In the genomic region with DNA sequence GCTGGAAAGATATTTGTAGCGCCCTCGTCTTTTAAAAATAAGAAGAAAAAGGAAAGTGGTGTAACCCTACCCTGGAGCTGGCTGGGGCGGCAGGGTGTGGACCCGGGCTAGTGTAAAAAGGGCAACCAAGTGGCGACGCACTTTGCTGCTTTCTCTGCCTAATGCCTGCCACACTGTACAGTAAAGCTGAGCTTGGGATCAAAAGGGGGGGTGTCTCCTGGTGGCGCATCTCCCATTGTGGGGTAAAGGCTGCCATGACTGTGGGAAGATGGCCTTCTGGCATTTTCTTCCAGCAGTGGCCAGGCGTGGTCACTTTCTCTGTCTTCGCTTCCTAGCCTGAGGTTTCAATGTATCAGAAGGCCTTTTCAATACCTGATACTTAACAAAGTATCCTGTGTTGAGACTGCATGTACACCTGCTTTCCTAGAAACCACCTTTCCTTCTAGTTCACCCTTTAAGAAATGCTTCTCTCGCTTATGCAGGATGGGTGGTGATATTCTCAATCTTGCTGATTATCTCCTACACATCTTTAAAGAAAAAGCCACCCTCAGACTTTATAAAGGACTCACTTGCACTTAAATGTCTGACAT, we compare ENCODE assay signal across 8 cellular contexts. TPM values are rescaled to one million over a fixed set of nuclear protein-coding genes. Genes with fewer than 3 reads are reported as not detected.
A peak's percentile ranks its signal among the peaks of the same experiment; 100 is the strongest.
DNase-seq lines count a peak whose midpoint lies in the region; ATAC-seq and TF ChIP-seq lines count a peak whose summit lies in the region.

No MANE protein-coding gene starts in this region.

- H3K9me3 ChIP-seq in mucosa of rectum (ENCODE audit: control insufficient read depth in 2 of 2, low read length in 2 of 2): no peaks in the 10 kb centered on the region
- no peaks in the 10 kb centered on the region for H3K9me3 ChIP-seq in uterus

- DNase-seq in activated CD4-positive, alpha-beta T cell treated with anti-CD3 and anti-CD28 coated beads for 36 hours: peak; percentile 39
- no peak for DNase-seq in activated CD4-positive, alpha-beta T cell treated with anti-CD3 and anti-CD28 coated beads, Interleukin-2, amount 50 U/mL, for 4 hours
- DNase-seq in epithelial cell of esophagus (ENCODE audit: low read depth) (peak; percentile 33), uterus (peak; percentile 30 to 31), NOMO-1 treated with dmso at 0.1 percent for 144 hours (lab: John Stamatoyannopoulos, UW; ENCODE audit: unreplicated experiment) (no peak)
- no peak for DNase-seq in stimulated activated CD4-positive, alpha-beta T cell treated with anti-CD3 and anti-CD28 coated beads, Interleukin-4, amount 100 ng/mL, for 1 hour

- POLR2A ChIA-PET in activated CD4-positive, alpha-beta T cell treated with anti-CD3 and anti-CD28 coated beads for 36 hours (lab: Charles Lee): interaction anchor here (1.1 kb wide), 1 partner anchor 9 kb away, joined by 3 read pairs; no protein-coding TSS in a partner anchor

- peaks cover 66% of the 10 kb centered on the region for H3K4me1 Mint-ChIP-seq in activated CD4-positive, alpha-beta T cell treated with anti-CD3 and anti-CD28 coated beads for 36 hours

- peaks cover 28% of the 10 kb centered on the region for H3K36me3 Mint-ChIP-seq in activated CD4-positive, alpha-beta T cell treated with anti-CD3 and anti-CD28 coated beads for 36 hours (ENCODE audit: low read depth)

- H3K27me3 Mint-ChIP-seq in activated CD4-positive, alpha-beta T cell treated with anti-CD3 and anti-CD28 coated beads for 36 hours: no peaks in the 10 kb centered on the region

- TF ChIP-seq POLR2A in uterus (IDR thresholded peaks at IDR 0.05): no peak

- peak overlapping the region; percentile 87 to 91 for H3K9ac ChIP-seq in mucosa of rectum (ENCODE audit: low read depth in 1 of 2, low read length in 2 of 2)

- no peak for ATAC-seq in activated CD4-positive, alpha-beta T cell treated with anti-CD3 and anti-CD28 coated beads for 36 hours
- peak; percentile 50 for ATAC-seq in SK-N-SH treated with all-trans-retinoic acid at 6 μM for 48 hours

- peak overlapping the region; percentile 90 for H3K4me3 Mint-ChIP-seq in activated CD4-positive, alpha-beta T cell treated with anti-CD3 and anti-CD28 coated beads for 36 hours

- H3K36me3 ChIP-seq in mucosa of rectum (ENCODE audit: control insufficient read depth in 2 of 2, insufficient read depth in 2 of 2, low read length in 2 of 2) (peaks cover 0 to 4% of the 10 kb centered on the region in 2 donors), uterus (no peaks in the 10 kb centered on the region)

- CTCF ChIA-PET in activated CD4-positive, alpha-beta T cell treated with anti-CD3 and anti-CD28 coated beads for 36 hours (lab: Charles Lee): interaction anchor here (1.4 to 6.7 kb wide), 4 partner anchors 12 to 35 kb away, joined by 5 to 24 read pairs (median 6); a partner anchor contains a TSS

- H3K27ac Mint-ChIP-seq in activated CD4-positive, alpha-beta T cell treated with anti-CD3 and anti-CD28 coated beads for 36 hours: peak overlapping the region; percentile 97

- H3K9me3 Mint-ChIP-seq in activated CD4-positive, alpha-beta T cell treated with anti-CD3 and anti-CD28 coated beads for 36 hours (ENCODE audit: low read depth): no peaks in the 10 kb centered on the region

- H3K4me3 ChIP-seq in epithelial cell of esophagus (ENCODE audit: low read length) (peak overlapping the region; percentile 94), mucosa of rectum (ENCODE audit: low read length in 2 of 2) (peak overlapping the region; percentile 77 to 86), uterus (peak overlapping the region; percentile 87 to 90)

- TF ChIP-seq CTCF in epithelial cell of esophagus (IDR thresholded peaks at IDR 0.05; ENCODE audit: insufficient read depth, low read depth, low read length, missing control alignments) (peak; percentile 6), uterus (IDR thresholded peaks at IDR 0.05) (no peak)

- peaks cover 38 to 48% of the 10 kb centered on the region in 2 donors for H3K4me1 ChIP-seq in mucosa of rectum (ENCODE audit: control insufficient read depth in 2 of 2, insufficient read depth in 2 of 2, low read length in 2 of 2)
- peaks cover 8 to 14% of the 10 kb centered on the region in 2 donors for H3K4me1 ChIP-seq in uterus

- intact Hi-C loops in activated CD4-positive, alpha-beta T cell treated with anti-CD3 and anti-CD28 coated beads for 36 hours (cut with DNase I, micrococcal nuclease): loop anchor here (2.0 to 10.0 kb wide), 3 partner anchors 1431 to 1979 kb away; a partner anchor contains a TSS
- intact Hi-C loops in uterus (cut with DNase I; ENCODE audit: low total_unique reads): no loop called here

- no peaks in the 10 kb centered on the region for H3K27me3 ChIP-seq in mucosa of rectum (ENCODE audit: control insufficient read depth in 2 of 2, insufficient read depth in 2 of 2, low read length in 2 of 2)
- H3K27me3 ChIP-seq in uterus: no peaks in the 10 kb centered on the region

- H3K27ac ChIP-seq in mucosa of rectum (ENCODE audit: low read depth in 2 of 2, low read length in 2 of 2) (peak overlapping the region; percentile 92 to 95), uterus (peak overlapping the region; percentile 92 to 93)

TF ChIP-seq in SK-N-SH treated with all-trans-retinoic acid at 6 μM for 48 hours, 23 proteins besides CTCF, POLR2A, EP300 and RAD21:
- TF ChIP-seq CSDC2 (CRISPR knock-in tag; IDR thresholded peaks at IDR 0.05) (no peak), GLIS3 (CRISPR knock-in tag; IDR thresholded peaks at IDR 0.05) (no peak), PPARA (CRISPR knock-in tag; IDR thresholded peaks at IDR 0.05; ENCODE audit: borderline replicate concordance) (no peak)
- TF ChIP-seq, protein P1, sequence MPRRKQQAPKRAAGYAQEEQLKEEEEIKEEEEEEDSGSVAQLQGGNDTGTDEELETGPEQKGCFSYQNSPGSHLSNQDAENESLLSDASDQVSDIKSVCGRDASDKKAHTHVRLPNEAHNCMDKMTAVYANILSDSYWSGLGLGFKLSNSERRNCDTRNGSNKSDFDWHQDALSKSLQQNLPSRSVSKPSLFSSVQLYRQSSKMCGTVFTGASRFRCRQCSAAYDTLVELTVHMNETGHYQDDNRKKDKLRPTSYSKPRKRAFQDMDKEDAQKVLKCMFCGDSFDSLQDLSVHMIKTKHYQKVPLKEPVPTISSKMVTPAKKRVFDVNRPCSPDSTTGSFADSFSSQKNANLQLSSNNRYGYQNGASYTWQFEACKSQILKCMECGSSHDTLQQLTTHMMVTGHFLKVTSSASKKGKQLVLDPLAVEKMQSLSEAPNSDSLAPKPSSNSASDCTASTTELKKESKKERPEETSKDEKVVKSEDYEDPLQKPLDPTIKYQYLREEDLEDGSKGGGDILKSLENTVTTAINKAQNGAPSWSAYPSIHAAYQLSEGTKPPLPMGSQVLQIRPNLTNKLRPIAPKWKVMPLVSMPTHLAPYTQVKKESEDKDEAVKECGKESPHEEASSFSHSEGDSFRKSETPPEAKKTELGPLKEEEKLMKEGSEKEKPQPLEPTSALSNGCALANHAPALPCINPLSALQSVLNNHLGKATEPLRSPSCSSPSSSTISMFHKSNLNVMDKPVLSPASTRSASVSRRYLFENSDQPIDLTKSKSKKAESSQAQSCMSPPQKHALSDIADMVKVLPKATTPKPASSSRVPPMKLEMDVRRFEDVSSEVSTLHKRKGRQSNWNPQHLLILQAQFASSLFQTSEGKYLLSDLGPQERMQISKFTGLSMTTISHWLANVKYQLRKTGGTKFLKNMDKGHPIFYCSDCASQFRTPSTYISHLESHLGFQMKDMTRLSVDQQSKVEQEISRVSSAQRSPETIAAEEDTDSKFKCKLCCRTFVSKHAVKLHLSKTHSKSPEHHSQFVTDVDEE (CRISPR knock-in tag; IDR thresholded peaks at IDR 0.05): no peak
- TF ChIP-seq, protein P2, sequence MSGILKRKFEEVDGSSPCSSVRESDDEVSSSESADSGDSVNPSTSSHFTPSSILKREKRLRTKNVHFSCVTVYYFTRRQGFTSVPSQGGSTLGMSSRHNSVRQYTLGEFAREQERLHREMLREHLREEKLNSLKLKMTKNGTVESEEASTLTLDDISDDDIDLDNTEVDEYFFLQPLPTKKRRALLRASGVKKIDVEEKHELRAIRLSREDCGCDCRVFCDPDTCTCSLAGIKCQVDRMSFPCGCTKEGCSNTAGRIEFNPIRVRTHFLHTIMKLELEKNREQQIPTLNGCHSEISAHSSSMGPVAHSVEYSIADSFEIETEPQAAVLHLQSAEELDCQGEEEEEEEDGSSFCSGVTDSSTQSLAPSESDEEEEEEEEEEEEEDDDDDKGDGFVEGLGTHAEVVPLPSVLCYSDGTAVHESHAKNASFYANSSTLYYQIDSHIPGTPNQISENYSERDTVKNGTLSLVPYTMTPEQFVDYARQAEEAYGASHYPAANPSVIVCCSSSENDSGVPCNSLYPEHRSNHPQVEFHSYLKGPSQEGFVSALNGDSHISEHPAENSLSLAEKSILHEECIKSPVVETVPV (CRISPR knock-in tag; IDR thresholded peaks at IDR 0.05): no peak

RNA-seq across cellular contexts. Expression of a gene that starts 0.9 kb away (rescaled TPM):
- total RNA-seq in activated CD4-positive, alpha-beta T cell treated with anti-CD3 and anti-CD28 coated beads for 36 hours: 10 to 100 TPM; 60.4 to 76.0 TPM
- total RNA-seq in uterus: 100 to 1,000 TPM in 3 of 4 donors, 10 to 100 TPM in 1; 86.8 to 143 (median 120) TPM

RNA-seq across cellular contexts. Expression of a gene that starts 5.5 kb away (rescaled TPM):
- 10 to 100 TPM; 59.5 to 72.2 TPM for total RNA-seq in activated CD4-positive, alpha-beta T cell treated with anti-CD3 and anti-CD28 coated beads for 36 hours
- 100 to 1,000 TPM in 2 of 4 donors, 10 to 100 TPM in 2; 62.9 to 122 (median 91.0) TPM for total RNA-seq in uterus

RNA-seq across cellular contexts. Expression of a gene that starts 33.5 kb away (rescaled TPM):
- total RNA-seq in activated CD4-positive, alpha-beta T cell treated with anti-CD3 and anti-CD28 coated beads for 36 hours: 10 to 100 TPM; 33.2 to 34.1 TPM
- total RNA-seq in uterus: 10 to 100 TPM; 24.1 to 69.3 (median 44.9) TPM

RNA-seq across cellular contexts. Expression of a gene that starts 36.8 kb away (rescaled TPM):
- not detected for total RNA-seq in activated CD4-positive, alpha-beta T cell treated with anti-CD3 and anti-CD28 coated beads for 36 hours
- total RNA-seq in uterus: under 1 TPM in 1 of 4 donors, not detected in 3; 0.24 TPM

Comparison
In these comparisons a context has a peak if more than half of its experiments do, and no peak if none do; other contexts are left out.
1. DNase-seq: peak in activated CD4-positive, alpha-beta T cell treated with anti-CD3 and anti-CD28 coated beads for 36 hours (single experiment), epithelial cell of esophagus (single experiment) and uterus (2 of 2); none in activated CD4-positive, alpha-beta T cell treated with anti-CD3 and anti-CD28 coated beads, Interleukin-2, amount 50 U/mL, for 4 hours (0 of 2), stimulated activated CD4-positive, alpha-beta T cell treated with anti-CD3 and anti-CD28 coated beads, Interleukin-4, amount 100 ng/mL, for 1 hour (single experiment) and NOMO-1 treated with dmso at 0.1 percent for 144 hours (single experiment).
2. Peak in every context shown above with its lines, with median percentiles within 50 percentile points of each other: H3K4me3 ChIP-seq.